ENCODE assay signal across 24 cellular contexts in the genomic region with DNA sequence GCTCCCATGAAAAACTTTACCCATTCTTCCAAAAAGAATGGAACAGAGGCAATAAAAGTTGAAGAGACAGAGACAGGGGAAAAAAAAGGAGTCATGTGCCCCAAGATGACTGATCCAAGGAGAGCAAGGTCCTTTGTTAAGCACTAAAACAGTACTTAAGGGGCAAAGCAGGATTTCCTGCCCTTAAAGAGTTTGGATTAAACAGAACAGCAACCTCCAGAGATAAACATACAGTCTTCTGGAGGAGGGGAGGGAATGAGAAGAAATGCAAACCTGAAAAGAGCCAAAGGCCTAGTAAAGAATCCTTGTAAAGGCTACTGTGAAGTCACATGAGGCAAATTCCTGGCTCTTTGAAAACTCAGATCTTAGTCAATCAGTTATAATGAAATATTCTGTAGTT. TPM values are rescaled to one million over a fixed set of nuclear protein-coding genes. Genes with fewer than 3 reads are reported as not detected.
DNase-seq lines count a peak whose midpoint lies in the region; ATAC-seq and TF ChIP-seq lines count a peak whose summit lies in the region.
"Had no signal": no experiment of that assay in that cellular context is flagged by ENCODE, and none has a peak within 500 bp of the region (broad histone marks: within the 10 kb centered on the region; RNA-seq: fewer than 3 reads in every experiment).

No MANE protein-coding gene starts in this region.

- peaks cover 46% of the 10 kb centered on the region for H3K4me1 ChIP-seq in GM23338 (ENCODE audit: insufficient read depth)
- peaks cover 11% of the 10 kb centered on the region for H3K4me1 ChIP-seq in NT2/D1 (ENCODE audit: insufficient read depth, insufficient read length)
- H3K4me1 ChIP-seq in mesodermal cell (ENCODE audit: control insufficient read depth, insufficient read depth, low read length, poor library complexity, severe bottlenecking), result no peaks in the 10 kb centered on the region
- H3K4me1 ChIP-seq in esophagus muscularis mucosa, result peaks cover 0 to 25% (median 20%) of the 10 kb centered on the region in 4 donors
- H3K4me1 ChIP-seq: BE2C, Peyer's patch had no signal

- no peak overlapping the region for H3K9ac ChIP-seq in NT2/D1 (ENCODE audit: insufficient read length, low read depth)

- no peak overlapping the region for H3K4me3 ChIP-seq in GM23338
- no peak overlapping the region for H3K4me3 ChIP-seq in NT2/D1 (ENCODE audit: insufficient read length, low read depth)
- no peak overlapping the region for H3K4me3 ChIP-seq in fibroblast of villous mesenchyme (ENCODE audit: low read depth, low read length)
- no peak overlapping the region for H3K4me3 ChIP-seq in mesodermal cell (ENCODE audit: extremely low read depth, insufficient read depth, low read length, poor library complexity, severe bottlenecking)
- no peak overlapping the region for H3K4me3 ChIP-seq in esophagus muscularis mucosa
- H3K4me3 ChIP-seq: lung, Peyer's patch had no signal

- H3K27ac Mint-ChIP-seq in GM23338, result peak overlapping the region; percentile 84; the same call in 1 of the 2 replicates
- H3K27ac Mint-ChIP-seq: activated CD4-positive, alpha-beta memory T cell treated with anti-CD3 and anti-CD28 coated beads, Interleukin-2, amount 10 ng/mL, durations not matched to agents 7 days and 5 days; activated naive CD4-positive, alpha-beta T cell treated with anti-CD3 and anti-CD28 coated beads, Interleukin-2, amount 50 U/mL, for 24 hours; activated T-helper 17 cell treated with anti-CD3 and anti-CD28 coated beads, Interleukin-2, amount 50 U/mL, for 72 hours; stimulated activated naive B cell treated with anti-CD40 and anti-IgM and Interleukin-4, amounts not matched to agents 10 μg/mL and 1 μg/mL and 100 μg/mL, for 72 hours had no signal

- H3K36me3 Mint-ChIP-seq in GM23338 (ENCODE audit: low read depth), result no peaks in the 10 kb centered on the region

- H3K36me3 ChIP-seq in GM23338 (ENCODE audit: insufficient read depth) (no peaks in the 10 kb centered on the region), NT2/D1 (ENCODE audit: insufficient read depth, insufficient read length, low read length) (peaks cover 6% of the 10 kb centered on the region), mesodermal cell (ENCODE audit: control insufficient read depth, insufficient read depth, low read length) (no peaks in the 10 kb centered on the region), esophagus muscularis mucosa (no peaks in the 10 kb centered on the region)
- H3K36me3 ChIP-seq: Peyer's patch had no signal

- H3K27ac ChIP-seq in GM23338 (ENCODE audit: low read depth) (peak overlapping the region; percentile 35), mesodermal cell (ENCODE audit: low read depth, low read length, severe bottlenecking) (peak overlapping the region; percentile 51), esophagus muscularis mucosa (replicated peaks in 1 of 4) (no peak overlapping the region)
- H3K27ac ChIP-seq: Peyer's patch had no signal

- no peak for TF ChIP-seq POLR2A in esophagus muscularis mucosa (IDR thresholded peaks at IDR 0.05; ENCODE audit: low read depth)

- no peaks in the 10 kb centered on the region for H3K79me2 ChIP-seq in GM23338 (replicated peaks; ENCODE audit: insufficient read depth)

- H2AFZ ChIP-seq in GM23338, result no peak overlapping the region

- no peaks in the 10 kb centered on the region for H4K20me1 ChIP-seq in GM23338 (replicated peaks; ENCODE audit: insufficient read depth)

- no peak for TF ChIP-seq EP300 in esophagus muscularis mucosa (IDR thresholded peaks at IDR 0.05)

- H3F3A ChIP-seq in GM23338 (replicated peaks; ENCODE audit: low read depth), result peaks cover 6% of the 10 kb centered on the region; the same call in 1 of the 2 replicates

- peak; percentile 64 for DNase-seq in GM23338 (ENCODE audit: low spot score)
- peak; percentile 84 for DNase-seq in NT2/D1 (ENCODE audit: low read depth, low spot score)
- peak; percentile 38 for DNase-seq in fibroblast of villous mesenchyme (ENCODE audit: low read depth)
- DNase-seq in dedifferentiated amniotic fluid mesenchymal stem cell (ENCODE audit: extremely low spot score), result no peak
- no peak for DNase-seq in esophagus muscularis mucosa (ENCODE audit: extremely low spot score)
- DNase-seq: ACHN; activated CD4-positive, alpha-beta memory T cell treated with anti-CD3 and anti-CD28 coated beads, Interleukin-2, amount 10 ng/mL, durations not matched to agents 7 days and 5 days; BE2C; CD8-positive, alpha-beta memory T cell; GDM1; kidney glomerular epithelial cell; NCI-H2171; NK-92 treated with Interleukin-12 subunit alpha and Interleukin-12 subunit beta, amount 100 ng/mL, for 24 hours; Peyer's patch; SIG-M5; stimulated activated CD4-positive, alpha-beta T cell treated with anti-CD3 and anti-CD28 coated beads, Interleukin-15, amount 100 ng/mL, for 24 hours; stimulated activated naive B cell treated with anti-CD40 and anti-IgM and Interleukin-4, amounts not matched to agents 10 μg/mL and 1 μg/mL and 100 μg/mL, for 72 hours had no signal

- H3K4me2 ChIP-seq in GM23338, result peak overlapping the region; percentile 17

- H3K4me1 Mint-ChIP-seq in GM23338, result peaks cover 45% of the 10 kb centered on the region
- H3K4me1 Mint-ChIP-seq: activated T-helper 17 cell treated with anti-CD3 and anti-CD28 coated beads, Interleukin-2, amount 50 U/mL, for 72 hours; CD8-positive, alpha-beta memory T cell had no signal

- no peaks in the 10 kb centered on the region for H3K27me3 ChIP-seq in GM23338 (ENCODE audit: insufficient read depth)
- no peaks in the 10 kb centered on the region for H3K27me3 ChIP-seq in NT2/D1 (ENCODE audit: insufficient read depth, insufficient read length)
- H3K27me3 ChIP-seq in esophagus muscularis mucosa, result no peaks in the 10 kb centered on the region
- H3K27me3 ChIP-seq: BE2C, Peyer's patch had no signal

- H3K27me3 Mint-ChIP-seq in GM23338 (ENCODE audit: insufficient read depth, low read depth, poor library complexity), result peaks cover 2% of the 10 kb centered on the region
- H3K27me3 Mint-ChIP-seq: activated CD4-positive, alpha-beta memory T cell treated with anti-CD3 and anti-CD28 coated beads, Interleukin-2, amount 10 ng/mL, durations not matched to agents 7 days and 5 days; activated naive CD4-positive, alpha-beta T cell treated with anti-CD3 and anti-CD28 coated beads, Interleukin-2, amount 50 U/mL, for 24 hours; activated T-helper 17 cell treated with anti-CD3 and anti-CD28 coated beads, Interleukin-2, amount 50 U/mL, for 72 hours; CD8-positive, alpha-beta memory T cell; stimulated activated naive B cell treated with anti-CD40 and anti-IgM and Interleukin-4, amounts not matched to agents 10 μg/mL and 1 μg/mL and 100 μg/mL, for 72 hours had no signal

- H3K9me2 ChIP-seq in GM23338 (ENCODE audit: insufficient read depth), result no peaks in the 10 kb centered on the region

- no peak overlapping the region for H3K4me3 Mint-ChIP-seq in GM23338
- H3K4me3 Mint-ChIP-seq: activated CD4-positive, alpha-beta memory T cell treated with anti-CD3 and anti-CD28 coated beads, Interleukin-2, amount 10 ng/mL, durations not matched to agents 7 days and 5 days; activated naive CD4-positive, alpha-beta T cell treated with anti-CD3 and anti-CD28 coated beads, Interleukin-2, amount 50 U/mL, for 24 hours; activated T-helper 17 cell treated with anti-CD3 and anti-CD28 coated beads, Interleukin-2, amount 50 U/mL, for 72 hours; stimulated activated naive B cell treated with anti-CD40 and anti-IgM and Interleukin-4, amounts not matched to agents 10 μg/mL and 1 μg/mL and 100 μg/mL, for 72 hours had no signal

- intact Hi-C loops in esophagus muscularis mucosa (cut with DNase I), result no loop called here

- no peak for TF ChIP-seq CTCF in GM23338 (conservative IDR thresholded peaks at IDR 0.05; ENCODE audit: low read depth in 2 of 2)
- TF ChIP-seq CTCF in fibroblast of villous mesenchyme (IDR thresholded peaks at IDR 0.05; ENCODE audit: insufficient read depth, low read depth, low read length), result no peak
- TF ChIP-seq CTCF in esophagus muscularis mucosa (IDR thresholded peaks at IDR 0.05), result no peak

- no peaks in the 10 kb centered on the region for H3K9me3 Mint-ChIP-seq in GM23338
- H3K9me3 Mint-ChIP-seq: activated CD4-positive, alpha-beta memory T cell treated with anti-CD3 and anti-CD28 coated beads, Interleukin-2, amount 10 ng/mL, durations not matched to agents 7 days and 5 days; activated naive CD4-positive, alpha-beta T cell treated with anti-CD3 and anti-CD28 coated beads, Interleukin-2, amount 50 U/mL, for 24 hours; activated T-helper 17 cell treated with anti-CD3 and anti-CD28 coated beads, Interleukin-2, amount 50 U/mL, for 72 hours; CD8-positive, alpha-beta memory T cell; stimulated activated naive B cell treated with anti-CD40 and anti-IgM and Interleukin-4, amounts not matched to agents 10 μg/mL and 1 μg/mL and 100 μg/mL, for 72 hours had no signal

- peak; percentile 28; the same call in 1 of the 3 replicates for ATAC-seq in GM23338
- no peak for ATAC-seq in HG02973 (IDR thresholded peaks at IDR 0.05; ENCODE audit: unreplicated experiment)
- ATAC-seq in GM18511 (IDR thresholded peaks at IDR 0.05; ENCODE audit: unreplicated experiment), result no peak
- ATAC-seq: activated CD4-positive, CD25-positive, alpha-beta regulatory T cell treated with anti-CD3 and anti-CD28 coated beads, Interleukin-2, amount 50 U/mL, for 24 hours; activated T-helper 17 cell treated with anti-CD3 and anti-CD28 coated beads, Interleukin-2, amount 50 U/mL, for 72 hours; stimulated activated naive B cell treated with anti-CD40 and anti-IgM and Interleukin-4, amounts not matched to agents 10 μg/mL and 1 μg/mL and 100 μg/mL, for 72 hours had no signal

- H3K9me3 ChIP-seq in NT2/D1 (ENCODE audit: insufficient read depth, low read length) (no peaks in the 10 kb centered on the region), mesodermal cell (ENCODE audit: control insufficient read depth, low read length) (no peaks in the 10 kb centered on the region), esophagus muscularis mucosa (no peaks in the 10 kb centered on the region)
- H3K9me3 ChIP-seq: BE2C, Peyer's patch had no signal

TF ChIP-seq in GM23338, 12 proteins besides CTCF, POLR2A, EP300 and RAD21:
- TF ChIP-seq NANOG (IDR thresholded peaks at IDR 0.05; ENCODE audit: borderline replicate concordance) (peak; percentile 45; the same call in 1 of the 2 replicates), STAT1 (IDR thresholded peaks at IDR 0.05; ENCODE audit: unreplicated experiment) (no peak)

RNA-seq across cellular contexts. Expression of gene SHQ1, which starts 38.2 kb away (rescaled TPM):
- 28.7 and 33.4 TPM in 2 replicates for total RNA-seq in GM23338 (2014; rRNA removed; shearing (Covaris generic))
- 18.3 and 20.0 TPM in 2 replicates for polyA plus RNA-seq in GM23338 (2016; fragmentation: Nextera tagmentation; extraction: Ambion mirVana)
- total RNA-seq in fibroblast of villous mesenchyme (17.1 and 30.2 TPM in 2 replicates), esophagus muscularis mucosa (10 to 100 TPM in 3 of 4 donors, 1 to 10 TPM in 1; 8.7 to 19.9 (median 12.4) TPM)
- polyA plus RNA-seq in mesodermal cell (2013, experiment 1 of 2), result 15.7 TPM
- 15.6 TPM for polyA plus RNA-seq in mesodermal cell (2013, experiment 2 of 2)

Comparison
In these comparisons a context has a peak if more than half of its experiments do, and no peak if none do; other contexts are left out.
1. DNase-seq: peak in GM23338 (single experiment), NT2/D1 (single experiment) and fibroblast of villous mesenchyme (single experiment); none in dedifferentiated amniotic fluid mesenchymal stem cell (single experiment) and esophagus muscularis mucosa (single experiment).
2. H3K27ac ChIP-seq: peak in GM23338 (single experiment) and mesodermal cell (single experiment); none in esophagus muscularis mucosa (0 of 4).